In the genomic region with DNA sequence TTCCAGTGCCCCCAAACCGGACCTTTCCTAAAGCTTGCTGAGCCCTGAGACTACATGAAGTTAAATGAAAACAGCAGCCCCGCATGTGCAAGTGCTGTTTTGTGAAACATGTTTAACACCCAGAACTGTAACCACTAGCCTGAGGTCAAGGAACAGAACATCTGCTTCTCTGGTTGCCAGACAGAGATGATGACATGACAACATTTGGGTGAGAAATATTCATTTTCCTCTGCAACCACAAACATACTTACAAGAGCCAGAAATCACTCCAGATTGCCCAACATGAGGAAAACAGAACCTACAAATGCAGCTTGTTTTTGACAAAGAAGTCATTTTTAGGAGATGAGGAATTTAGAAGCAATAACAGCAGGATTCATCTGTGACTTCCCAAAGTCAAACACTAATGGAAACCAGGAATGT, we compare ENCODE assay signal across 10 cellular contexts.
DNase-seq lines count a peak whose midpoint lies in the region; ATAC-seq and TF ChIP-seq lines count a peak whose summit lies in the region.
"Had no signal": no experiment of that assay in that cellular context is flagged by ENCODE, and none has a peak within 500 bp of the region (broad histone marks: within the 10 kb centered on the region; RNA-seq: fewer than 3 reads in every experiment).

No MANE protein-coding gene starts in this region.

- peak; percentile 55 for ATAC-seq in HG02763 (IDR thresholded peaks at IDR 0.05; ENCODE audit: unreplicated experiment)

- H3K4me3 ChIP-seq in foreskin fibroblast (ENCODE audit: low read depth in 1 of 2, low read length in 2 of 2), result no peak overlapping the region

- TF ChIP-seq CTCF in foreskin fibroblast (IDR thresholded peaks at IDR 0.05; ENCODE audit: low read depth, low read length), result no peak

- H3K27ac ChIP-seq in temporal lobe (ENCODE audit: low read depth, low read length), result peak overlapping the region; percentile 50
- H3K27ac ChIP-seq: VCaP had no signal

- peak; percentile 20 for DNase-seq in NK-92 treated with Interleukin-12 subunit alpha and Interleukin-12 subunit beta, amount 100 ng/mL, for 24 hours (lab: John Stamatoyannopoulos, UW)
- no peak for DNase-seq in NK-92 (lab: John Stamatoyannopoulos, UW; ENCODE audit: unreplicated experiment)
- DNase-seq in RPMI8226, result peak; percentile 73
- DNase-seq in foreskin fibroblast, result peak; percentile 88 to 91
- DNase-seq in RKO (ENCODE audit: low spot score), result no peak
- DNase-seq in NCI-H2029 treated with DMSO at 0.1 percent for 48 hours (lab: John Stamatoyannopoulos, UW), result no peak
- DNase-seq: naive B cell had no signal

Comparison
In these comparisons a context has a peak if more than half of its experiments do, and no peak if none do; other contexts are left out.
1. DNase-seq: peak in NK-92 treated with Interleukin-12 subunit alpha and Interleukin-12 subunit beta, amount 100 ng/mL, for 24 hours (single experiment), RPMI8226 (single experiment) and foreskin fibroblast (2 of 2); none in NK-92 (single experiment), RKO (single experiment) and NCI-H2029 treated with DMSO at 0.1 percent for 48 hours (single experiment).